ENCODE assay signal across 8 cellular contexts in the genomic region with DNA sequence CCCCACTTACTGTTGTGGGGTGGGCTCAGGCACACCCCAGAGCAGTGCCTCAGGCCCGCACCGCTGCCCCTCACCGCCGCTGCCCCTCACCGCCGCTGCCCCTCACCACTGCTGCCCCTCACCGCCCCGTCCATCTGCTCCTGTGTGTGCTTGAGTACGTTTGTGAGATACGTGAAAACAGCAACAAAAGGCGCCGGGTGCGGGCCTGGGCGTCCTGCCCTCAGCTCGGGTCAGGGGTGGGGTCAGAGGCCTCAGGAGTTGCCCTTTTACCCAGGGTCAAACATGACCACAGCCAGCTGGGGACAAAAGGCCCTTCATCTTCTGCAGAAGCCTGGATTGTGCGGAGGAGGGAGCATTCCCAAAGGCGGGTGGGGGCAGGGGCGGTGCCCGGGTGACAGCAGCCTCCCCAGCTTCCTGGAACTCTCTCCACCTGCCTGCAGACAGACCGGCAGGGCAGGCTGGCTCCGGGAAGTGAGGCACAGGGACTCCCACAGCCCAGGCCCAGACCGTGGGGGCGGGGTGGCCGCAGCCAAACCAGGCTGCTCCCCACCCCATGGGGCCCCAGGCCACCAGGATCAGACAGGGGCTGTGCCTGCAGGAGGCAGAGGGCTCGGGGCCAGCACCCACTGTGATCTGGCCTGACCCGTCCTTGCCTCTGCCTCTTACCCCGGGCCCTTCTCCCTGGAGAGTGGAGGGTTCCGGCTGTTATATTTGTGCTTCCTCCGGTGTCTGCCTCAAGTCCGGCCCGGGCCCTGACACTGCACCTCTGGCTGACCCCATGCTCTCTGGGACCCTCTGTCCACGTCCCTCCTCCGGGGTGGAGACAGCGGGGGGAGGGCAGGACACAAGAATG. TPM values are rescaled to one million over a fixed set of nuclear protein-coding genes. Genes with fewer than 3 reads are reported as not detected.
DNase-seq lines count a peak whose midpoint lies in the region; ATAC-seq and TF ChIP-seq lines count a peak whose summit lies in the region.

No MANE protein-coding gene starts in this region.

- DNase-seq in GM10266 (ENCODE audit: extremely low spot score), result peak; percentile 48
- DNase-seq in NT2/D1 (ENCODE audit: low read depth, low spot score), result no peak
- peak; percentile 91 for DNase-seq in globus pallidus (ENCODE audit: low spot score)
- DNase-seq in osteocyte (ENCODE audit: extremely low spot score, unreplicated experiment), result no peak
- DNase-seq in SIG-M5 (lab: John Stamatoyannopoulos, UW), result no peak
- DNase-seq in effector memory CD4-positive, alpha-beta T cell, result no peak

- H3K27me3 Mint-ChIP-seq in osteocyte (ENCODE audit: unreplicated experiment), result no peaks in the 10 kb centered on the region

- no peaks in the 10 kb centered on the region for H3K36me3 Mint-ChIP-seq in osteocyte (ENCODE audit: unreplicated experiment)

- H3K27me3 ChIP-seq in NT2/D1 (ENCODE audit: insufficient read depth, insufficient read length), result peaks cover 23% of the 10 kb centered on the region
- peaks cover 38% of the 10 kb centered on the region for H3K27me3 ChIP-seq in effector memory CD4-positive, alpha-beta T cell (replicated peaks; ENCODE audit: control insufficient read depth, insufficient read depth, low read length, poor library complexity, severe bottlenecking)

- peaks cover 31% of the 10 kb centered on the region for H3K4me1 ChIP-seq in NT2/D1 (ENCODE audit: insufficient read depth, insufficient read length)
- peaks cover 9% of the 10 kb centered on the region for H3K4me1 ChIP-seq in effector memory CD4-positive, alpha-beta T cell (ENCODE audit: control insufficient read depth, insufficient read depth, low read length, poor library complexity, severe bottlenecking)

- H3K27ac ChIP-seq in effector memory CD4-positive, alpha-beta T cell (ENCODE audit: insufficient read depth, low read length, poor library complexity, severe bottlenecking), result no peak overlapping the region

- peak overlapping the region; percentile 8 for H3K4me3 ChIP-seq in NT2/D1 (ENCODE audit: insufficient read length, low read depth)
- no peak overlapping the region for H3K4me3 ChIP-seq in effector memory CD4-positive, alpha-beta T cell (ENCODE audit: insufficient read depth, low read depth, low read length, poor library complexity, severe bottlenecking)

- no peaks in the 10 kb centered on the region for H3K36me3 ChIP-seq in NT2/D1 (ENCODE audit: insufficient read depth, insufficient read length, low read length)
- no peaks in the 10 kb centered on the region for H3K36me3 ChIP-seq in effector memory CD4-positive, alpha-beta T cell (ENCODE audit: control insufficient read depth, insufficient read depth, low read length)

- H3K9me3 Mint-ChIP-seq in osteocyte (ENCODE audit: unreplicated experiment), result no peaks in the 10 kb centered on the region

- no peak for ATAC-seq in GM19397 (IDR thresholded peaks at IDR 0.05; ENCODE audit: unreplicated experiment)
- ATAC-seq in HG03159 (IDR thresholded peaks at IDR 0.05; ENCODE audit: unreplicated experiment), result no peak

- peak overlapping the region; percentile 47 for H3K27ac Mint-ChIP-seq in osteocyte (ENCODE audit: unreplicated experiment)

- H3K9ac ChIP-seq in NT2/D1 (ENCODE audit: insufficient read length, low read depth), result peak overlapping the region; percentile 82

- H3K9me3 ChIP-seq in NT2/D1 (ENCODE audit: insufficient read depth, low read length), result no peaks in the 10 kb centered on the region
- H3K9me3 ChIP-seq in effector memory CD4-positive, alpha-beta T cell (ENCODE audit: control insufficient read depth, low read length), result no peaks in the 10 kb centered on the region

- H3K4me1 Mint-ChIP-seq in osteocyte (ENCODE audit: unreplicated experiment), result peaks cover 53% of the 10 kb centered on the region

- no peak overlapping the region for H3K4me3 Mint-ChIP-seq in osteocyte (ENCODE audit: unreplicated experiment)

- no peak for TF ChIP-seq CTCF in GM10266 (IDR thresholded peaks at IDR 0.05; ENCODE audit: control insufficient read depth, insufficient read depth, low read depth, missing control alignments)
- no peak for TF ChIP-seq CTCF in osteocyte (IDR thresholded peaks at IDR 0.05)

RNA-seq across cellular contexts. Expression of gene VWA1, which starts 2.3 kb away (rescaled TPM):
- 15.6 and 17.5 TPM in 2 replicates for total RNA-seq in osteocyte

RNA-seq across cellular contexts. Expression of gene ANKRD65, which starts 12.1 kb away (rescaled TPM):
- total RNA-seq in osteocyte, result 0.21 and 0.24 TPM in 2 replicates

RNA-seq across cellular contexts. Expression of gene ATAD3C, which starts 16.3 kb away (rescaled TPM):
- 0.27 and 0.44 TPM in 2 replicates for total RNA-seq in osteocyte

RNA-seq across cellular contexts. Expression of gene MRPL20, which starts 26.1 kb away (rescaled TPM):
- total RNA-seq in osteocyte, result 82.1 and 86.9 TPM in 2 replicates

RNA-seq across cellular contexts. Expression of gene CCNL2, which starts 34.0 kb away (rescaled TPM):
- 262 and 272 TPM in 2 replicates for total RNA-seq in osteocyte

Comparison
In these comparisons a context has a peak if more than half of its experiments do, and no peak if none do; other contexts are left out.
1. DNase-seq: peak in GM10266 (single experiment) and globus pallidus (single experiment); none in NT2/D1 (single experiment), osteocyte (single experiment), SIG-M5 (single experiment) and effector memory CD4-positive, alpha-beta T cell (0 of 3).